1 cellular context compared by ENCODE assay signal in genomic region chr21:44919913-44920693, GRCh38.
TF ChIP-seq lines count a peak whose summit lies in the region.

No MANE protein-coding gene starts in this region.

TF ChIP-seq in SK-N-SH, 30 proteins besides CTCF, POLR2A, EP300 and RAD21 (continued from another document):
- TF ChIP-seq, protein P1, sequence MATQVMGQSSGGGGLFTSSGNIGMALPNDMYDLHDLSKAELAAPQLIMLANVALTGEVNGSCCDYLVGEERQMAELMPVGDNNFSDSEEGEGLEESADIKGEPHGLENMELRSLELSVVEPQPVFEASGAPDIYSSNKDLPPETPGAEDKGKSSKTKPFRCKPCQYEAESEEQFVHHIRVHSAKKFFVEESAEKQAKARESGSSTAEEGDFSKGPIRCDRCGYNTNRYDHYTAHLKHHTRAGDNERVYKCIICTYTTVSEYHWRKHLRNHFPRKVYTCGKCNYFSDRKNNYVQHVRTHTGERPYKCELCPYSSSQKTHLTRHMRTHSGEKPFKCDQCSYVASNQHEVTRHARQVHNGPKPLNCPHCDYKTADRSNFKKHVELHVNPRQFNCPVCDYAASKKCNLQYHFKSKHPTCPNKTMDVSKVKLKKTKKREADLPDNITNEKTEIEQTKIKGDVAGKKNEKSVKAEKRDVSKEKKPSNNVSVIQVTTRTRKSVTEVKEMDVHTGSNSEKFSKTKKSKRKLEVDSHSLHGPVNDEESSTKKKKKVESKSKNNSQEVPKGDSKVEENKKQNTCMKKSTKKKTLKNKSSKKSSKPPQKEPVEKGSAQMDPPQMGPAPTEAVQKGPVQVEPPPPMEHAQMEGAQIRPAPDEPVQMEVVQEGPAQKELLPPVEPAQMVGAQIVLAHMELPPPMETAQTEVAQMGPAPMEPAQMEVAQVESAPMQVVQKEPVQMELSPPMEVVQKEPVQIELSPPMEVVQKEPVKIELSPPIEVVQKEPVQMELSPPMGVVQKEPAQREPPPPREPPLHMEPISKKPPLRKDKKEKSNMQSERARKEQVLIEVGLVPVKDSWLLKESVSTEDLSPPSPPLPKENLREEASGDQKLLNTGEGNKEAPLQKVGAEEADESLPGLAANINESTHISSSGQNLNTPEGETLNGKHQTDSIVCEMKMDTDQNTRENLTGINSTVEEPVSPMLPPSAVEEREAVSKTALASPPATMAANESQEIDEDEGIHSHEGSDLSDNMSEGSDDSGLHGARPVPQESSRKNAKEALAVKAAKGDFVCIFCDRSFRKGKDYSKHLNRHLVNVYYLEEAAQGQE (IDR thresholded peaks at IDR 0.05; ENCODE audit: low read depth, low read length) = no peak
- TF ChIP-seq NFIC (IDR thresholded peaks at IDR 0.05; ENCODE audit: borderline replicate concordance) = no peak
- no peak for TF ChIP-seq CHD2 (IDR thresholded peaks at IDR 0.05; ENCODE audit: low read length, partially characterized antibody)
- no peak for TF ChIP-seq RCOR1 (IDR thresholded peaks at IDR 0.05; ENCODE audit: low read length)
- TF ChIP-seq RFX5 (IDR thresholded peaks at IDR 0.05; ENCODE audit: low read length) = no peak
- TF ChIP-seq SIN3A (IDR thresholded peaks at IDR 0.05; ENCODE audit: borderline replicate concordance, low read depth, low read length) = no peak
- no peak for TF ChIP-seq NRF1 (IDR thresholded peaks at IDR 0.05; ENCODE audit: low read depth, low read length)
- TF ChIP-seq MXI1 (IDR thresholded peaks at IDR 0.05; ENCODE audit: low read depth, low read length) = no peak
